In genomic region chr11:65315866-65316233, GRCh38 we compare ENCODE assay signal across 7 cellular contexts. TPM values are rescaled to one million over a fixed set of nuclear protein-coding genes. Genes with fewer than 3 reads are reported as not detected.
DNase-seq lines count a peak whose midpoint lies in the region; ATAC-seq and TF ChIP-seq lines count a peak whose summit lies in the region.

No MANE protein-coding gene starts in this region.

- H3K4me1 Mint-ChIP-seq in HFFc6 (ENCODE audit: low read depth) = peaks cover 43% of the 10 kb centered on the region
- H3K4me1 Mint-ChIP-seq in activated CD8-positive, alpha-beta T cell treated with anti-CD3 and anti-CD28 coated beads, Interleukin-2, amount 10 ng/mL, durations not matched to agents 7 days and 5 days (ENCODE audit: low read depth) = peaks cover 8% of the 10 kb centered on the region
- peaks cover 16% of the 10 kb centered on the region for H3K4me1 Mint-ChIP-seq in stimulated activated memory B cell treated with anti-CD40 and anti-IgM and Interleukin-4, amounts not matched to agents 10 μg/mL and 1 μg/mL and 100 μg/mL, for 72 hours

- peak overlapping the region; percentile 95 for H3K27ac Mint-ChIP-seq in HFFc6
- no peak overlapping the region for H3K27ac Mint-ChIP-seq in activated CD8-positive, alpha-beta T cell treated with anti-CD3 and anti-CD28 coated beads, Interleukin-2, amount 10 ng/mL, durations not matched to agents 7 days and 5 days
- no peak overlapping the region for H3K27ac Mint-ChIP-seq in stimulated activated memory B cell treated with anti-CD40 and anti-IgM and Interleukin-4, amounts not matched to agents 10 μg/mL and 1 μg/mL and 100 μg/mL, for 72 hours

- DNase-seq in HFFc6 (no peak), omental fat pad (ENCODE audit: low spot score) (no peak)
- no peak for DNase-seq in activated CD8-positive, alpha-beta T cell treated with anti-CD3 and anti-CD28 coated beads, Interleukin-2, amount 10 ng/mL, durations not matched to agents 7 days and 5 days

- peak overlapping the region; percentile 84; the same call in 1 of the 2 replicates for H3K4me3 ChIP-seq in iPS-18c (ENCODE audit: insufficient read depth, low read depth, low read length)

- peaks cover 3% of the 10 kb centered on the region; the same call in 1 of the 2 replicates for H3K36me3 Mint-ChIP-seq in HFFc6 (ENCODE audit: low read depth)
- H3K36me3 Mint-ChIP-seq in activated CD8-positive, alpha-beta T cell treated with anti-CD3 and anti-CD28 coated beads, Interleukin-2, amount 10 ng/mL, durations not matched to agents 7 days and 5 days (ENCODE audit: low read depth) = no peaks in the 10 kb centered on the region
- H3K36me3 Mint-ChIP-seq in stimulated activated memory B cell treated with anti-CD40 and anti-IgM and Interleukin-4, amounts not matched to agents 10 μg/mL and 1 μg/mL and 100 μg/mL, for 72 hours = no peaks in the 10 kb centered on the region

- no peak for ATAC-seq in activated CD8-positive, alpha-beta T cell treated with anti-CD3 and anti-CD28 coated beads, Interleukin-2, amount 10 ng/mL, durations not matched to agents 7 days and 5 days
- ATAC-seq in stimulated activated memory B cell treated with anti-CD40 and anti-IgM and Interleukin-4, amounts not matched to agents 10 μg/mL and 1 μg/mL and 100 μg/mL, for 72 hours = no peak
- ATAC-seq in GM19351 (IDR thresholded peaks at IDR 0.05; ENCODE audit: unreplicated experiment) = no peak
- no peak for ATAC-seq in HG02610 (IDR thresholded peaks at IDR 0.05; ENCODE audit: unreplicated experiment)
- no peak for ATAC-seq in omental fat pad (ENCODE audit: low FRiP score)

- H3K27me3 Mint-ChIP-seq in HFFc6 (ENCODE audit: insufficient read depth) = no peaks in the 10 kb centered on the region; the same call in none of the 2 replicates
- H3K27me3 Mint-ChIP-seq in activated CD8-positive, alpha-beta T cell treated with anti-CD3 and anti-CD28 coated beads, Interleukin-2, amount 10 ng/mL, durations not matched to agents 7 days and 5 days (ENCODE audit: low read depth) = peaks cover 16% of the 10 kb centered on the region
- H3K27me3 Mint-ChIP-seq in stimulated activated memory B cell treated with anti-CD40 and anti-IgM and Interleukin-4, amounts not matched to agents 10 μg/mL and 1 μg/mL and 100 μg/mL, for 72 hours = peaks cover 18% of the 10 kb centered on the region

- POLR2A ChIA-PET in activated CD8-positive, alpha-beta T cell treated with anti-CD3 and anti-CD28 coated beads, Interleukin-2, amount 10 ng/mL, durations not matched to agents 7 days and 5 days (lab: Charles Lee) = interaction anchor here (0.7 to 1.3 kb wide), 6 partner anchors 18 to 194 kb away, joined by 3 to 4 read pairs (median 3); partner anchors contain the start of genes DPF2, FAU, MALAT1 and MRPL49

- peak overlapping the region; percentile 97 for H3K4me3 Mint-ChIP-seq in HFFc6
- H3K4me3 Mint-ChIP-seq in activated CD8-positive, alpha-beta T cell treated with anti-CD3 and anti-CD28 coated beads, Interleukin-2, amount 10 ng/mL, durations not matched to agents 7 days and 5 days = peak overlapping the region; percentile 30
- H3K4me3 Mint-ChIP-seq in stimulated activated memory B cell treated with anti-CD40 and anti-IgM and Interleukin-4, amounts not matched to agents 10 μg/mL and 1 μg/mL and 100 μg/mL, for 72 hours = peak overlapping the region; percentile 80

- no peaks in the 10 kb centered on the region for H3K9me3 ChIP-seq in iPS-18c (ENCODE audit: control insufficient read depth, insufficient read depth, low read length)

- peak; percentile 73 for TF ChIP-seq CTCF in HFFc6 (IDR thresholded peaks at IDR 0.05)
- peak in 1 of 3 donors; percentile 1 for TF ChIP-seq CTCF in omental fat pad (IDR thresholded peaks at IDR 0.05)

- CTCF ChIA-PET in activated CD8-positive, alpha-beta T cell treated with anti-CD3 and anti-CD28 coated beads, Interleukin-2, amount 10 ng/mL, durations not matched to agents 7 days and 5 days (lab: Charles Lee) = interaction anchor here (0.6 to 12.3 kb wide), 33 partner anchors 10 to 574 kb away, joined by 3 to 215 read pairs (median 6); partner anchors contain the start of genes CCDC85B, DPF2, FAU and MRPL49

- H3K9me3 Mint-ChIP-seq in HFFc6 = no peaks in the 10 kb centered on the region
- H3K9me3 Mint-ChIP-seq in activated CD8-positive, alpha-beta T cell treated with anti-CD3 and anti-CD28 coated beads, Interleukin-2, amount 10 ng/mL, durations not matched to agents 7 days and 5 days (ENCODE audit: insufficient read depth) = no peaks in the 10 kb centered on the region
- H3K9me3 Mint-ChIP-seq in stimulated activated memory B cell treated with anti-CD40 and anti-IgM and Interleukin-4, amounts not matched to agents 10 μg/mL and 1 μg/mL and 100 μg/mL, for 72 hours = no peaks in the 10 kb centered on the region

RNA-seq across cellular contexts. Expression of gene CDC42EP2, which starts 1.2 kb away (rescaled TPM):
- 10 to 100 TPM; 19.0 to 35.3 (median 22.6) TPM for total RNA-seq in HFFc6 (2021; fragmentation: NEBNext Ultra II Directional; extraction: Animal tissue kit (Norgen Biotek cat#: 25700))
- total RNA-seq in activated CD8-positive, alpha-beta T cell treated with anti-CD3 and anti-CD28 coated beads, Interleukin-2, amount 10 ng/mL, durations not matched to agents 7 days and 5 days = 1 to 10 TPM in 1 of 2 experiments, under 1 TPM in 1; 0.29 to 1.2 TPM
- total RNA-seq in omental fat pad = 100 to 1,000 TPM in 1 of 4 donors, 10 to 100 TPM in 3; 44.0 to 120 (median 68.6) TPM

RNA-seq across cellular contexts. Expression of gene DPF2, which starts 17.8 kb away (rescaled TPM):
- 10 to 100 TPM; 55.4 to 64.3 (median 61.7) TPM for total RNA-seq in HFFc6 (2021; fragmentation: NEBNext Ultra II Directional; extraction: Animal tissue kit (Norgen Biotek cat#: 25700))
- 10 to 100 TPM; 56.3 to 56.9 TPM for total RNA-seq in activated CD8-positive, alpha-beta T cell treated with anti-CD3 and anti-CD28 coated beads, Interleukin-2, amount 10 ng/mL, durations not matched to agents 7 days and 5 days
- total RNA-seq in omental fat pad = 10 to 100 TPM; 23.3 to 32.9 (median 27.3) TPM

RNA-seq across cellular contexts. Expression of gene TIGD3, which starts 38.7 kb away (rescaled TPM):
- under 1 TPM in 2 of 6 experiments, not detected in 4; 0.12 to 0.13 TPM for total RNA-seq in HFFc6 (2021; fragmentation: NEBNext Ultra II Directional; extraction: Animal tissue kit (Norgen Biotek cat#: 25700))
- total RNA-seq in activated CD8-positive, alpha-beta T cell treated with anti-CD3 and anti-CD28 coated beads, Interleukin-2, amount 10 ng/mL, durations not matched to agents 7 days and 5 days = 1 to 10 TPM; 1.1 to 1.4 TPM
- 1 to 10 TPM in 1 of 4 donors, under 1 TPM in 3; 0.36 to 2.0 (median 0.50) TPM for total RNA-seq in omental fat pad

RNA-seq across cellular contexts. Expression of gene POLA2, which starts 54.1 kb away (rescaled TPM):
- 10 to 100 TPM in 5 of 6 experiments, 1 to 10 TPM in 1; 8.6 to 18.3 (median 15.3) TPM for total RNA-seq in HFFc6 (2021; fragmentation: NEBNext Ultra II Directional; extraction: Animal tissue kit (Norgen Biotek cat#: 25700))
- 10 to 100 TPM; 63.6 to 76.1 TPM for total RNA-seq in activated CD8-positive, alpha-beta T cell treated with anti-CD3 and anti-CD28 coated beads, Interleukin-2, amount 10 ng/mL, durations not matched to agents 7 days and 5 days
- total RNA-seq in omental fat pad = 10 to 100 TPM in 1 of 4 donors, 1 to 10 TPM in 3; 3.5 to 13.7 (median 6.9) TPM

Comparison
In these comparisons a context has a peak if more than half of its experiments do, and no peak if none do; other contexts are left out.
1. H3K4me3 Mint-ChIP-seq: peak in every context shown above with its lines; median percentile 97 in HFFc6; 80 in stimulated activated memory B cell treated with anti-CD40 and anti-IgM and Interleukin-4, amounts not matched to agents 10 μg/mL and 1 μg/mL and 100 μg/mL, for 72 hours; 30 in activated CD8-positive, alpha-beta T cell treated with anti-CD3 and anti-CD28 coated beads, Interleukin-2, amount 10 ng/mL, durations not matched to agents 7 days and 5 days.
2. RNA of gene CDC42EP2, which starts 1.2 kb away (total RNA-seq): 44.0 to 120 TPM in omental fat pad and 19.0 to 35.3 TPM in HFFc6; 0.29 to 1.2 TPM in activated CD8-positive, alpha-beta T cell treated with anti-CD3 and anti-CD28 coated beads, Interleukin-2, amount 10 ng/mL, durations not matched to agents 7 days and 5 days; every median in the first group is over 4 times any median in the second.